In the genomic region with DNA sequence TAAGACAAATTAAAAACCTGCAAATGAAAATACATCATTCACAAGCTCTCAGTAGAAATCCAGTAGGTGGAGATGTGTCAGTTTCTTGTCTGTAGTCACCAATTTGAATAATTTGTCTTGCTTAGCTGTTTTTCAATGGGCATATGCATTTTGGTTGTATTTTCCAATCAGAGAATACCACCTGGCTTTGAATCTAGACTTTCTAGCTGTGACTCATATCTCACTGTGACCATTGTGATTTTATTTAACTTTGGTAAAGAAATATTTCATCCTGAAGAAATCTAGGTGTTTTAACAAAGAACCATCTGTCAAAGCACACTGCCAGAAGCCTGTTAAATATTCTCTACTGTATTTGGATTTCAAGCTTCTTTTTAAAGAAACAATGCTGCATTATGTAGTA, we compare ENCODE assay signal across 28 cellular contexts.
DNase-seq lines count a peak whose midpoint lies in the region; ATAC-seq, FAIRE-seq and TF ChIP-seq lines count a peak whose summit lies in the region.
"Had no signal": no experiment of that assay in that cellular context is flagged by ENCODE, and none has a peak within 500 bp of the region (broad histone marks: within the 10 kb centered on the region; RNA-seq: fewer than 3 reads in every experiment).

No MANE protein-coding gene starts in this region.

- H3K27me3 ChIP-seq in GM12878 (replicated peaks in 1 of 2; ENCODE audit: control insufficient read depth in 2 of 2, insufficient read depth in 2 of 2, low read length in 1 of 2) (no peaks in the 10 kb centered on the region), neural cell (ENCODE audit: insufficient read depth, low read depth, low read length) (no peaks in the 10 kb centered on the region)
- H3K27me3 ChIP-seq: heart left ventricle, sigmoid colon, tibial artery had no signal

- intact Hi-C loops in GM12878 (cut with micrococcal nuclease; ENCODE audit: unreplicated experiment): no loop called here

- H3K4me3 ChIP-seq in GM12878: no peak overlapping the region
- H3K4me3 ChIP-seq in neural cell (ENCODE audit: low read length): no peak overlapping the region
- H3K4me3 ChIP-seq: heart left ventricle, prostate gland, sigmoid colon, tibial artery had no signal

- no peak for FAIRE-seq in GM12878 (lab: Jason Lieb, UNC)
- FAIRE-seq: H1 had no signal

- TF ChIP-seq CTCF in GM12878 (IDR thresholded peaks at IDR 0.05 in 2 of 3, conservative IDR thresholded peaks at IDR 0.05 in 1 of 3; ENCODE audit: control insufficient read depth in 2 of 3, extremely low read depth in 1 of 3, insufficient read depth in 1 of 3, low read depth in 3 of 3, low read length in 3 of 3) (no peak), neural cell (IDR thresholded peaks at IDR 0.05; ENCODE audit: poor library complexity, severe bottlenecking) (peak; percentile 45)

- no peaks in the 10 kb centered on the region for H3F3A ChIP-seq in neural cell (ENCODE audit: insufficient read depth, low read length, poor library complexity, severe bottlenecking)

- H4K20me1 ChIP-seq in GM12878 (ENCODE audit: control insufficient read depth, insufficient read depth) (no peaks in the 10 kb centered on the region), neural cell (ENCODE audit: insufficient read depth) (no peaks in the 10 kb centered on the region)

- H3K4me1 ChIP-seq in GM12878 (ENCODE audit: control insufficient read depth, insufficient read depth, low read length): no peaks in the 10 kb centered on the region
- H3K4me1 ChIP-seq: heart left ventricle, prostate gland, sigmoid colon, tibial artery had no signal

- H3K9me2 ChIP-seq in neural cell (ENCODE audit: insufficient read depth, low read length): no peaks in the 10 kb centered on the region

- CTCF ChIA-PET in GM12878 (lab: Yijun Ruan, JAX): no interaction called here

- in situ Hi-C loops in GM12878 (cut with MboI): no loop called here

- no peak overlapping the region for H3K4me2 ChIP-seq in GM12878 (ENCODE audit: control insufficient read depth, insufficient read depth)
- no peak overlapping the region for H3K4me2 ChIP-seq in neural cell (ENCODE audit: low read length)

- H3K36me3 ChIP-seq in GM12878 (ENCODE audit: control insufficient read depth in 2 of 2, insufficient read depth in 2 of 2, low read length in 1 of 2) (no peaks in the 10 kb centered on the region), neural cell (ENCODE audit: insufficient read depth, low read length) (no peaks in the 10 kb centered on the region)
- H3K36me3 ChIP-seq: heart left ventricle, prostate gland, sigmoid colon, tibial artery had no signal

- POLR2A ChIA-PET in GM12878 (lab: Charles Lee): no interaction called here

- DNase-seq in COR-L47 (lab: John Stamatoyannopoulos, UW) (peak; percentile 11), NCI-H146 treated with DMSO at 0.1 percent for 48 hours (lab: John Stamatoyannopoulos, UW; ENCODE audit: unreplicated experiment) (peak; percentile 50), GM12878 (ENCODE audit: low read depth, low spot score) (no peak)
- DNase-seq: activated CD4-positive, alpha-beta T cell treated with anti-CD3 and anti-CD28 coated beads for 4 hours; activated CD8-positive, alpha-beta T cell treated with anti-CD3 and anti-CD28 coated beads, Interleukin-2, amount 10 ng/mL, durations not matched to agents 7 days and 5 days; activated naive CD4-positive, alpha-beta T cell treated with anti-CD3 and anti-CD28 coated beads for 36 hours; central memory CD4-positive, alpha-beta T cell; endodermal cell; heart left ventricle; HFFc6; Karpas-422; kidney; midbrain; naive thymus-derived CD4-positive, alpha-beta T cell; NCI-H1417 treated with DMSO at 0.1 percent for 48 hours; NK-92 treated with Interleukin-12 subunit alpha and Interleukin-12 subunit beta, amount 100 ng/mL, for 24 hours; SIG-M5; sigmoid colon; stimulated activated CD4-positive, alpha-beta T cell treated with anti-CD3 and anti-CD28 coated beads, Interleukin-4, amount 100 ng/mL, for 1 hour; T-helper 9 cell; tibial artery had no signal

- H3K79me2 ChIP-seq in GM12878 (ENCODE audit: control insufficient read depth, insufficient read depth, low read length) (no peaks in the 10 kb centered on the region), neural cell (replicated peaks; ENCODE audit: insufficient read depth, low read length) (no peaks in the 10 kb centered on the region)

- TF ChIP-seq POLR2A in GM12878 (IDR thresholded peaks at IDR 0.05; ENCODE audit: low read depth, low read length): no peak

- TF ChIP-seq EP300 in GM12878 (IDR thresholded peaks at IDR 0.05; ENCODE audit: borderline replicate concordance in 1 of 2, control insufficient read depth in 1 of 2, low read depth in 2 of 2, low read length in 2 of 2): no peak
- TF ChIP-seq EP300 in neural cell (conservative IDR thresholded peaks at IDR 0.05; ENCODE audit: poor library complexity, severe bottlenecking): peak; percentile 32

- RAD21 ChIA-PET in GM12878 (lab: Charles Lee; ENCODE audit: unreplicated experiment): no interaction called here

- SMC1A ChIA-PET in GM12878 (lab: Charles Lee; ENCODE audit: uncharacterized antibody, unreplicated experiment): interaction anchor here (1.1 to 1.5 kb wide), 4 partner anchors 23 to 401 kb away, joined by 3 read pairs; no protein-coding TSS in a partner anchor

- no peak overlapping the region for H2AFZ ChIP-seq in GM12878 (ENCODE audit: control insufficient read depth, low read depth, low read length)
- H2AFZ ChIP-seq in neural cell (ENCODE audit: low read depth, low read length): no peak overlapping the region

- TF ChIP-seq RAD21 in GM12878 (IDR thresholded peaks at IDR 0.05; ENCODE audit: insufficient read depth, low read depth, low read length): no peak
- TF ChIP-seq RAD21 in neural cell (conservative IDR thresholded peaks at IDR 0.05): peak; percentile 56

- H3K9me3 ChIP-seq in GM12878 (replicated peaks; ENCODE audit: control insufficient read depth, insufficient read depth, low read length) (no peaks in the 10 kb centered on the region), neural cell (ENCODE audit: low read length) (no peaks in the 10 kb centered on the region)
- H3K9me3 ChIP-seq: heart left ventricle, prostate gland, sigmoid colon, tibial artery had no signal

- H3K9ac ChIP-seq in GM12878 (ENCODE audit: control insufficient read depth, insufficient read depth, low read length) (no peak overlapping the region), neural cell (ENCODE audit: low read length) (no peak overlapping the region)

- H3K27ac ChIP-seq in GM12878 (ENCODE audit: control insufficient read depth, insufficient read depth) (no peak overlapping the region), neural cell (ENCODE audit: low read length) (peak overlapping the region; percentile 49)
- H3K27ac ChIP-seq: heart left ventricle, prostate gland, sigmoid colon, tibial artery had no signal

- BruUV-seq in GM12878 (replicated peaks; lab: Mats Ljungman, UMichigan): no TSS peak

- ATAC-seq in GM12878 (peak; percentile 62), HG03460 (IDR thresholded peaks at IDR 0.05; ENCODE audit: unreplicated experiment) (no peak), HG03135 (IDR thresholded peaks at IDR 0.05; ENCODE audit: unreplicated experiment) (no peak), HG03095 (IDR thresholded peaks at IDR 0.05; ENCODE audit: unreplicated experiment) (no peak)
- ATAC-seq: activated CD8-positive, alpha-beta T cell treated with anti-CD3 and anti-CD28 coated beads, Interleukin-2, amount 10 ng/mL, durations not matched to agents 7 days and 5 days; esophagus mucosa; heart left ventricle; naive thymus-derived CD4-positive, alpha-beta T cell had no signal

TF ChIP-seq in GM12878, 131 proteins besides CTCF, POLR2A, EP300 and RAD21 (continues in another document):
- TF ChIP-seq NR2C1 (IDR thresholded peaks at IDR 0.05) (no peak), KLF5 (IDR thresholded peaks at IDR 0.05; ENCODE audit: partially characterized antibody) (no peak)
- TF ChIP-seq, protein P1, sequence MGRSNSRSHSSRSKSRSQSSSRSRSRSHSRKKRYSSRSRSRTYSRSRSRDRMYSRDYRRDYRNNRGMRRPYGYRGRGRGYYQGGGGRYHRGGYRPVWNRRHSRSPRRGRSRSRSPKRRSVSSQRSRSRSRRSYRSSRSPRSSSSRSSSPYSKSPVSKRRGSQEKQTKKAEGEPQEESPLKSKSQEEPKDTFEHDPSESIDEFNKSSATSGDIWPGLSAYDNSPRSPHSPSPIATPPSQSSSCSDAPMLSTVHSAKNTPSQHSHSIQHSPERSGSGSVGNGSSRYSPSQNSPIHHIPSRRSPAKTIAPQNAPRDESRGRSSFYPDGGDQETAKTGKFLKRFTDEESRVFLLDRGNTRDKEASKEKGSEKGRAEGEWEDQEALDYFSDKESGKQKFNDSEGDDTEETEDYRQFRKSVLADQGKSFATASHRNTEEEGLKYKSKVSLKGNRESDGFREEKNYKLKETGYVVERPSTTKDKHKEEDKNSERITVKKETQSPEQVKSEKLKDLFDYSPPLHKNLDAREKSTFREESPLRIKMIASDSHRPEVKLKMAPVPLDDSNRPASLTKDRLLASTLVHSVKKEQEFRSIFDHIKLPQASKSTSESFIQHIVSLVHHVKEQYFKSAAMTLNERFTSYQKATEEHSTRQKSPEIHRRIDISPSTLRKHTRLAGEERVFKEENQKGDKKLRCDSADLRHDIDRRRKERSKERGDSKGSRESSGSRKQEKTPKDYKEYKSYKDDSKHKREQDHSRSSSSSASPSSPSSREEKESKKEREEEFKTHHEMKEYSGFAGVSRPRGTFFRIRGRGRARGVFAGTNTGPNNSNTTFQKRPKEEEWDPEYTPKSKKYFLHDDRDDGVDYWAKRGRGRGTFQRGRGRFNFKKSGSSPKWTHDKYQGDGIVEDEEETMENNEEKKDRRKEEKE (IDR thresholded peaks at IDR 0.05): no peak

TF ChIP-seq in neural cell, 6 proteins besides CTCF, POLR2A, EP300 and RAD21 (continues in another document):
- no peak for TF ChIP-seq SMC3 (conservative IDR thresholded peaks at IDR 0.05; ENCODE audit: poor library complexity)
